ENCODE assay signal across 16 cellular contexts in the genomic region with DNA sequence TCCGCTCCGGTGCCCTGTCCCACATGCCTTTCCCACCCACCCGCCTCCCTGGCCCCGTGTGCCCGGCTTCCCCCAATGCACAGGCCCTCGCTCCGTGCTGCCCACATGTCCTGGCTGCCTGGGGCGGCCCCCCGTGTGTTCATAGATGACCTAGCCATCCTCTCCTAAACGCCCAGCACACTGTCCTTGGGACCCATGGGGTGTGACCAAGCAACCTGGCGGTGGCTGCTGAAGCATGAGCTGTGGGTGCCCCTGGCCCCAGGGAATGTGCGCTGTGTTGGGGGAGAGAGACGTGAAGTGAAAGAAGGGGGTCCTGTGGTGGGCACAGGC. TPM values are rescaled to one million over a fixed set of nuclear protein-coding genes. Genes with fewer than 3 reads are reported as not detected.
DNase-seq lines count a peak whose midpoint lies in the region; ATAC-seq and TF ChIP-seq lines count a peak whose summit lies in the region.
"Had no signal": no experiment of that assay in that cellular context is flagged by ENCODE, and none has a peak within 500 bp of the region (broad histone marks: within the 10 kb centered on the region; RNA-seq: fewer than 3 reads in every experiment).

No MANE protein-coding gene starts in this region.

- TF ChIP-seq CTCF in right atrium auricular region (IDR thresholded peaks at IDR 0.05), result no peak
- TF ChIP-seq CTCF in neural progenitor cell (IDR thresholded peaks at IDR 0.05), result no peak

- no peaks in the 10 kb centered on the region for H3F3A ChIP-seq in neural progenitor cell (ENCODE audit: low read depth)

- H2AFZ ChIP-seq in neural progenitor cell (replicated peaks), result no peak overlapping the region
- H2AFZ ChIP-seq: PC-9 had no signal

- H3K9me3 Mint-ChIP-seq in neural progenitor cell, result no peaks in the 10 kb centered on the region
- H3K9me3 Mint-ChIP-seq: IgD-negative memory B cell had no signal

- intact Hi-C loops in Right ventricle myocardium superior (cut with DNase I), result no loop called here
- intact Hi-C loops in left cardiac atrium (cut with DNase I), result no loop called here

- H3K27ac Mint-ChIP-seq in neural progenitor cell, result no peak overlapping the region
- H3K27ac Mint-ChIP-seq: IgD-negative memory B cell had no signal

- peaks cover 9% of the 10 kb centered on the region for H3K27me3 Mint-ChIP-seq in neural progenitor cell (ENCODE audit: insufficient read depth, low read depth)
- H3K27me3 Mint-ChIP-seq: IgD-negative memory B cell had no signal

- H3K79me2 ChIP-seq in neural progenitor cell (ENCODE audit: low read depth), result no peaks in the 10 kb centered on the region

- peaks cover 33% of the 10 kb centered on the region for H3K36me3 Mint-ChIP-seq in neural progenitor cell

- no peaks in the 10 kb centered on the region for H3K4me1 Mint-ChIP-seq in neural progenitor cell

- H3K4me1 ChIP-seq in right atrium auricular region (no peaks in the 10 kb centered on the region), neural progenitor cell (no peaks in the 10 kb centered on the region)
- H3K4me1 ChIP-seq in effector memory CD4-positive, alpha-beta T cell (ENCODE audit: control insufficient read depth, insufficient read depth, low read length, poor library complexity, severe bottlenecking), result peaks cover 7% of the 10 kb centered on the region
- H3K4me1 ChIP-seq: HAP-1 had no signal

- peak overlapping the region; percentile 51 for H3K4me3 Mint-ChIP-seq in neural progenitor cell
- H3K4me3 Mint-ChIP-seq: IgD-negative memory B cell had no signal

- no peak overlapping the region for H3K9ac ChIP-seq in neural progenitor cell

- H3K4me2 ChIP-seq in neural progenitor cell, result no peak overlapping the region
- H3K4me2 ChIP-seq: PC-9 had no signal

- H3K27me3 ChIP-seq in right atrium auricular region, result no peaks in the 10 kb centered on the region
- H3K27me3 ChIP-seq in neural progenitor cell, result no peaks in the 10 kb centered on the region
- no peaks in the 10 kb centered on the region for H3K27me3 ChIP-seq in effector memory CD4-positive, alpha-beta T cell (replicated peaks; ENCODE audit: control insufficient read depth, insufficient read depth, low read length, poor library complexity, severe bottlenecking)

- ATAC-seq in Right ventricle myocardium superior (ENCODE audit: poor library complexity), result no peak
- no peak for ATAC-seq in left cardiac atrium
- no peak for ATAC-seq in HG03439 (IDR thresholded peaks at IDR 0.05; ENCODE audit: unreplicated experiment)

- H3K27ac ChIP-seq in right atrium auricular region, result no peak overlapping the region
- H3K27ac ChIP-seq in neural progenitor cell, result no peak overlapping the region
- no peak overlapping the region for H3K27ac ChIP-seq in effector memory CD4-positive, alpha-beta T cell (ENCODE audit: insufficient read depth, low read length, poor library complexity, severe bottlenecking)
- H3K27ac ChIP-seq: PC-9 had no signal

- H3K4me3 ChIP-seq in right atrium auricular region, result no peak overlapping the region
- no peak overlapping the region for H3K4me3 ChIP-seq in neural progenitor cell
- H3K4me3 ChIP-seq in effector memory CD4-positive, alpha-beta T cell (ENCODE audit: insufficient read depth, low read depth, low read length, poor library complexity, severe bottlenecking), result no peak overlapping the region
- H3K4me3 ChIP-seq: HAP-1, PC-9 had no signal

- H4K20me1 ChIP-seq in neural progenitor cell (ENCODE audit: low read depth), result no peaks in the 10 kb centered on the region

- DNase-seq in Right ventricle myocardium superior, result peak; percentile 38
- DNase-seq in right atrium auricular region (ENCODE audit: low spot score), result no peak
- peak; percentile 13 for DNase-seq in left cardiac atrium
- DNase-seq in neural progenitor cell (ENCODE audit: low spot score), result no peak
- DNase-seq in DMS 273 treated with DMSO at 0.1 percent for 48 hours (lab: John Stamatoyannopoulos, UW), result no peak
- no peak for DNase-seq in effector memory CD4-positive, alpha-beta T cell
- DNase-seq: Kasumi-1, MM.1S, NCI-H1092 treated with DMSO at 0.1 percent for 48 hours, NCI-H2081 treated with DMSO at 0.1 percent for 48 hours, NCI-H510A treated with DMSO at 0.1 percent for 48 hours, NCI-H82, PC-9 had no signal

- H3K9me3 ChIP-seq in right atrium auricular region (no peaks in the 10 kb centered on the region), neural progenitor cell (ENCODE audit: low read depth) (no peaks in the 10 kb centered on the region)
- H3K9me3 ChIP-seq in effector memory CD4-positive, alpha-beta T cell (ENCODE audit: control insufficient read depth, low read length), result no peaks in the 10 kb centered on the region
- H3K9me3 ChIP-seq: HAP-1 had no signal

- H3K36me3 ChIP-seq in right atrium auricular region (peaks cover 83% of the 10 kb centered on the region), neural progenitor cell (no peaks in the 10 kb centered on the region)
- peaks cover 61% of the 10 kb centered on the region for H3K36me3 ChIP-seq in effector memory CD4-positive, alpha-beta T cell (ENCODE audit: control insufficient read depth, insufficient read depth, low read length)

RNA-seq across cellular contexts. Expression of a gene that starts 28.3 kb away (rescaled TPM):
- total RNA-seq in Right ventricle myocardium superior (50.3 TPM), right atrium auricular region (10 to 100 TPM; 46.0 to 51.7 TPM), left cardiac atrium (10 to 100 TPM; 41.9 to 59.3 TPM), neural progenitor cell (ENCODE audit: low replicate concordance) (38.2 and 68.6 TPM in 2 replicates)

RNA-seq across cellular contexts. Expression of a gene that starts 29.0 kb away (rescaled TPM):
- total RNA-seq in Right ventricle myocardium superior (6.7 TPM), right atrium auricular region (1 to 10 TPM; 4.4 to 7.5 TPM), left cardiac atrium (1 to 10 TPM; 7.9 to 8.4 TPM), neural progenitor cell (ENCODE audit: low replicate concordance) (10.9 and 19.2 TPM in 2 replicates)

Comparison
In these comparisons a context has a peak if more than half of its experiments do, and no peak if none do; other contexts are left out.
1. DNase-seq: peak in Right ventricle myocardium superior (single experiment) and left cardiac atrium (single experiment); none in right atrium auricular region (single experiment), neural progenitor cell (single experiment), DMS 273 treated with DMSO at 0.1 percent for 48 hours (single experiment) and effector memory CD4-positive, alpha-beta T cell (0 of 3).